In genomic region chr17:75152971-75153853, GRCh38 we compare ENCODE assay signal across 8 cellular contexts. TPM values are rescaled to one million over a fixed set of nuclear protein-coding genes. Genes with fewer than 3 reads are reported as not detected.
DNase-seq lines count a peak whose midpoint lies in the region; FAIRE-seq and TF ChIP-seq lines count a peak whose summit lies in the region.

No MANE protein-coding gene starts in this region.

- no peaks in the 10 kb centered on the region for H3K27me3 Mint-ChIP-seq in activated T-helper 1 cell treated with anti-CD3 and anti-CD28 coated beads, Interleukin-12 subunit alpha, Interleukin-12 subunit beta, Interleukin-2, Interleukin-4 antibody, amounts not matched to agents 30 ng/mL and 10 ng/mL and 1 ng/mL, durations not matched to agents 14 hours and 24 hours and 36 hours (ENCODE audit: insufficient read depth)

- TF ChIP-seq CTCF in right atrium auricular region (IDR thresholded peaks at IDR 0.05) (no peak), sigmoid colon (IDR thresholded peaks at IDR 0.05) (no peak), D721Med (IDR thresholded peaks at IDR 0.05; ENCODE audit: insufficient read depth, missing control alignments) (no peak)

- no peak overlapping the region for H3K27ac ChIP-seq in right atrium auricular region
- H3K27ac ChIP-seq in sigmoid colon: peak overlapping the region in 1 of 4 donors; percentile 64

- peaks cover 17% of the 10 kb centered on the region for H3K36me3 Mint-ChIP-seq in activated T-helper 1 cell treated with anti-CD3 and anti-CD28 coated beads, Interleukin-12 subunit alpha, Interleukin-12 subunit beta, Interleukin-2, Interleukin-4 antibody, amounts not matched to agents 30 ng/mL and 10 ng/mL and 1 ng/mL, durations not matched to agents 14 hours and 24 hours and 36 hours (ENCODE audit: low read depth)

- H3K4me3 ChIP-seq in right atrium auricular region (peak overlapping the region; percentile 74 to 80), sigmoid colon (peak overlapping the region; percentile 60 to 96 (median 80))

- TF ChIP-seq EP300 in sigmoid colon (IDR thresholded peaks at IDR 0.05): no peak

- POLR2A ChIA-PET in HEK293T (lab: Yijun Ruan, JAX): interaction anchor here (1.1 to 2.4 kb wide), 6 partner anchors 8 to 280 kb away, joined by 3 to 10 read pairs (median 4); partner anchors contain the start of genes FDXR and SUMO2

- no peaks in the 10 kb centered on the region for H3K9me3 Mint-ChIP-seq in activated T-helper 1 cell treated with anti-CD3 and anti-CD28 coated beads, Interleukin-12 subunit alpha, Interleukin-12 subunit beta, Interleukin-2, Interleukin-4 antibody, amounts not matched to agents 30 ng/mL and 10 ng/mL and 1 ng/mL, durations not matched to agents 14 hours and 24 hours and 36 hours

- peaks cover 41% of the 10 kb centered on the region for H3K4me1 Mint-ChIP-seq in activated T-helper 1 cell treated with anti-CD3 and anti-CD28 coated beads, Interleukin-12 subunit alpha, Interleukin-12 subunit beta, Interleukin-2, Interleukin-4 antibody, amounts not matched to agents 30 ng/mL and 10 ng/mL and 1 ng/mL, durations not matched to agents 14 hours and 24 hours and 36 hours (ENCODE audit: low read depth)

- peaks cover 0 to 19% of the 10 kb centered on the region in 2 donors for H3K4me1 ChIP-seq in right atrium auricular region
- H3K4me1 ChIP-seq in sigmoid colon: peaks cover 5 to 19% (median 14%) of the 10 kb centered on the region in 4 donors

- WGBS in sigmoid colon, 2 donors: 5 to 6% methylated on average over 36 of the region's 36 CpGs

- CTCF ChIA-PET in HEK293T (lab: Yijun Ruan, JAX): no interaction called here

- intact Hi-C loops in activated T-helper 1 cell treated with anti-CD3 and anti-CD28 coated beads, Interleukin-12 subunit alpha, Interleukin-12 subunit beta, Interleukin-2, Interleukin-4 antibody, amounts not matched to agents 30 ng/mL and 10 ng/mL and 1 ng/mL, durations not matched to agents 14 hours and 24 hours and 36 hours (cut with micrococcal nuclease): loop anchor here (5.0 kb wide), 1 partner anchor 106 kb away; the partner anchor contains the start of genes ATP5PD and KCTD2
- intact Hi-C loops in sigmoid colon (cut with DNase I): no loop called here

- no peaks in the 10 kb centered on the region for H3K27me3 ChIP-seq in right atrium auricular region
- H3K27me3 ChIP-seq in sigmoid colon: no peaks in the 10 kb centered on the region

- TF ChIP-seq POLR2A in sigmoid colon (IDR thresholded peaks at IDR 0.05): no peak

- DNase-seq in Caki2 (ENCODE audit: low read depth): peak; percentile 43
- DNase-seq in HEK293T (ENCODE audit: extremely low spot score): peak; percentile 44
- DNase-seq in NCI-H748 treated with DMSO at 0.1 percent for 48 hours (lab: John Stamatoyannopoulos, UW): peak; percentile 20
- DNase-seq in activated T-helper 1 cell treated with anti-CD3 and anti-CD28 coated beads, Interleukin-12 subunit alpha, Interleukin-12 subunit beta, Interleukin-2, Interleukin-4 antibody, amounts not matched to agents 30 ng/mL and 10 ng/mL and 1 ng/mL, durations not matched to agents 14 hours and 24 hours and 36 hours (ENCODE audit: low spot score): peak; percentile 12
- no peak for DNase-seq in right atrium auricular region (ENCODE audit: low spot score)
- DNase-seq in sigmoid colon: peak; percentile 69
- no peak for DNase-seq in D721Med (ENCODE audit: insufficient read length, low spot score)
- no peak for DNase-seq in amniotic stem cell (lab: John Stamatoyannopoulos, UW)

- H3K9me3 ChIP-seq in right atrium auricular region (no peaks in the 10 kb centered on the region), sigmoid colon (no peaks in the 10 kb centered on the region)

- H3K36me3 ChIP-seq in right atrium auricular region (no peaks in the 10 kb centered on the region), sigmoid colon (peaks cover 0 to 1% (median 0%) of the 10 kb centered on the region in 4 donors)

- FAIRE-seq in D721Med (lab: Jason Lieb, UNC): no peak

- H3K27ac Mint-ChIP-seq in activated T-helper 1 cell treated with anti-CD3 and anti-CD28 coated beads, Interleukin-12 subunit alpha, Interleukin-12 subunit beta, Interleukin-2, Interleukin-4 antibody, amounts not matched to agents 30 ng/mL and 10 ng/mL and 1 ng/mL, durations not matched to agents 14 hours and 24 hours and 36 hours: peak overlapping the region; percentile 93

- peak overlapping the region; percentile 97 for H3K4me3 Mint-ChIP-seq in activated T-helper 1 cell treated with anti-CD3 and anti-CD28 coated beads, Interleukin-12 subunit alpha, Interleukin-12 subunit beta, Interleukin-2, Interleukin-4 antibody, amounts not matched to agents 30 ng/mL and 10 ng/mL and 1 ng/mL, durations not matched to agents 14 hours and 24 hours and 36 hours

- in situ Hi-C loops in Caki2 (cut with HindIII; ENCODE audit: low pct_unique_long_range_greater_than_20kb, low sequenced_read_pairs): no loop called here

TF ChIP-seq in HEK293T, 16 proteins besides CTCF, POLR2A, EP300 and RAD21:
- TF ChIP-seq L3MBTL2 (conservative IDR thresholded peaks at IDR 0.05) (peak; percentile 56), LEF1 (IDR thresholded peaks at IDR 0.05; ENCODE audit: borderline replicate concordance) (no peak), ZNF384 (IDR thresholded peaks at IDR 0.05) (no peak), PKNOX1 (IDR thresholded peaks at IDR 0.05) (no peak)

RNA-seq across cellular contexts. Expression of gene JPT1, which starts 1.1 kb away (rescaled TPM):
- 276 and 299 TPM in 2 replicates for total RNA-seq in Caki2 (2014; rRNA removed; shearing (Covaris generic); ENCODE audit: low replicate concordance)
- 271 and 299 TPM in 2 replicates for total RNA-seq in activated T-helper 1 cell treated with anti-CD3 and anti-CD28 coated beads, Interleukin-12 subunit alpha, Interleukin-12 subunit beta, Interleukin-2, Interleukin-4 antibody, amounts not matched to agents 30 ng/mL and 10 ng/mL and 1 ng/mL, durations not matched to agents 14 hours and 24 hours and 36 hours
- total RNA-seq in right atrium auricular region (10 to 100 TPM; 15.1 to 15.8 TPM), sigmoid colon (10 to 100 TPM; 17.5 to 19.1 (median 18.8) TPM)
- polyA plus RNA-seq in sigmoid colon: 100 to 1,000 TPM; 361 to 627 (median 471) TPM

RNA-seq across cellular contexts. Expression of gene NT5C, which starts 21.7 kb away (rescaled TPM):
- 135 and 304 TPM in 2 replicates for total RNA-seq in Caki2 (2014; rRNA removed; shearing (Covaris generic); ENCODE audit: low replicate concordance)
- 80.0 and 80.1 TPM in 2 replicates for total RNA-seq in activated T-helper 1 cell treated with anti-CD3 and anti-CD28 coated beads, Interleukin-12 subunit alpha, Interleukin-12 subunit beta, Interleukin-2, Interleukin-4 antibody, amounts not matched to agents 30 ng/mL and 10 ng/mL and 1 ng/mL, durations not matched to agents 14 hours and 24 hours and 36 hours
- total RNA-seq in right atrium auricular region: 10 to 100 TPM; 41.4 to 77.5 TPM
- total RNA-seq in sigmoid colon: 100 to 1,000 TPM in 1 of 4 donors, 10 to 100 TPM in 3; 60.7 to 109 (median 82.4) TPM
- polyA plus RNA-seq in sigmoid colon: 100 to 1,000 TPM; 102 to 116 (median 110) TPM

RNA-seq across cellular contexts. Expression of gene SUMO2, which starts 29.5 kb away (rescaled TPM):
- total RNA-seq in Caki2 (2014; rRNA removed; shearing (Covaris generic); ENCODE audit: low replicate concordance): 157 and 161 TPM in 2 replicates
- 649 and 656 TPM in 2 replicates for total RNA-seq in activated T-helper 1 cell treated with anti-CD3 and anti-CD28 coated beads, Interleukin-12 subunit alpha, Interleukin-12 subunit beta, Interleukin-2, Interleukin-4 antibody, amounts not matched to agents 30 ng/mL and 10 ng/mL and 1 ng/mL, durations not matched to agents 14 hours and 24 hours and 36 hours
- 10 to 100 TPM; 45.7 to 58.1 TPM for total RNA-seq in right atrium auricular region
- 100 to 1,000 TPM in 1 of 4 donors, 10 to 100 TPM in 3; 63.0 to 109 (median 87.1) TPM for total RNA-seq in sigmoid colon
- polyA plus RNA-seq in sigmoid colon: 100 to 1,000 TPM in 2 of 3 donors, 10 to 100 TPM in 1; 69.9 to 130 (median 117) TPM

RNA-seq across cellular contexts. Expression of gene ARMC7, which starts 43.4 kb away (rescaled TPM):
- total RNA-seq in Caki2 (2014; rRNA removed; shearing (Covaris generic); ENCODE audit: low replicate concordance): 15.8 and 17.4 TPM in 2 replicates
- total RNA-seq in activated T-helper 1 cell treated with anti-CD3 and anti-CD28 coated beads, Interleukin-12 subunit alpha, Interleukin-12 subunit beta, Interleukin-2, Interleukin-4 antibody, amounts not matched to agents 30 ng/mL and 10 ng/mL and 1 ng/mL, durations not matched to agents 14 hours and 24 hours and 36 hours: 11.6 and 13.0 TPM in 2 replicates
- 1 to 10 TPM; 4.9 to 9.5 TPM for total RNA-seq in right atrium auricular region
- 1 to 10 TPM; 3.2 to 7.8 (median 4.3) TPM for total RNA-seq in sigmoid colon
- polyA plus RNA-seq in sigmoid colon: 10 to 100 TPM; 15.0 to 18.9 (median 16.6) TPM

RNA-seq across cellular contexts. Expression of gene NUP85, which starts 52.3 kb away (rescaled TPM):
- 71.4 and 87.8 TPM in 2 replicates for total RNA-seq in Caki2 (2014; rRNA removed; shearing (Covaris generic); ENCODE audit: low replicate concordance)
- 122 and 129 TPM in 2 replicates for total RNA-seq in activated T-helper 1 cell treated with anti-CD3 and anti-CD28 coated beads, Interleukin-12 subunit alpha, Interleukin-12 subunit beta, Interleukin-2, Interleukin-4 antibody, amounts not matched to agents 30 ng/mL and 10 ng/mL and 1 ng/mL, durations not matched to agents 14 hours and 24 hours and 36 hours
- total RNA-seq in right atrium auricular region: 10 to 100 TPM; 10.3 to 14.3 TPM
- total RNA-seq in sigmoid colon: 10 to 100 TPM; 21.1 to 32.2 (median 29.7) TPM
- polyA plus RNA-seq in sigmoid colon: 10 to 100 TPM; 31.0 to 48.6 (median 42.8) TPM

Comparison
In these comparisons a context has a peak if more than half of its experiments do, and no peak if none do; other contexts are left out.
1. DNase-seq: peak in Caki2 (single experiment), HEK293T (single experiment), NCI-H748 treated with DMSO at 0.1 percent for 48 hours (single experiment), activated T-helper 1 cell treated with anti-CD3 and anti-CD28 coated beads, Interleukin-12 subunit alpha, Interleukin-12 subunit beta, Interleukin-2, Interleukin-4 antibody, amounts not matched to agents 30 ng/mL and 10 ng/mL and 1 ng/mL, durations not matched to agents 14 hours and 24 hours and 36 hours (single experiment) and sigmoid colon (single experiment); none in right atrium auricular region (single experiment), D721Med (single experiment) and amniotic stem cell (single experiment).
2. RNA of gene JPT1, which starts 1.1 kb away (total RNA-seq): 271 to 299 TPM in activated T-helper 1 cell treated with anti-CD3 and anti-CD28 coated beads, Interleukin-12 subunit alpha, Interleukin-12 subunit beta, Interleukin-2, Interleukin-4 antibody, amounts not matched to agents 30 ng/mL and 10 ng/mL and 1 ng/mL, durations not matched to agents 14 hours and 24 hours and 36 hours and 276 to 299 TPM in Caki2; 17.5 to 19.1 TPM in sigmoid colon and 15.1 to 15.8 TPM in right atrium auricular region; every median in the first group is over 10 times any median in the second.